ENCODE assay signal across 8 cellular contexts in genomic region chr13:100608906-100609305, GRCh38. TPM values are rescaled to one million over a fixed set of nuclear protein-coding genes. Genes with fewer than 3 reads are reported as not detected.
A peak's percentile ranks its signal among the peaks of the same experiment; 100 is the strongest.
DNase-seq lines count a peak whose midpoint lies in the region; ATAC-seq and TF ChIP-seq lines count a peak whose summit lies in the region.

No MANE protein-coding gene starts in this region.

- TF ChIP-seq CTCF in glutamatergic neuron (IDR thresholded peaks at IDR 0.05; ENCODE audit: partially characterized antibody, unreplicated experiment), result no peak

- no peaks in the 10 kb centered on the region for H3K27me3 Mint-ChIP-seq in glutamatergic neuron (ENCODE audit: unreplicated experiment)

- no peak overlapping the region for H3K4me3 Mint-ChIP-seq in glutamatergic neuron (ENCODE audit: unreplicated experiment)

- DNase-seq in NCI-H226 (peak; percentile 16), iris pigment epithelial cell (ENCODE audit: low read depth) (peak; percentile 62), mesenteric fat pad (ENCODE audit: low spot score) (no peak), glutamatergic neuron (no peak), NCI-H1694 treated with DMSO at 0.1 percent for 48 hours (lab: John Stamatoyannopoulos, UW) (no peak), inferior parietal cortex (ENCODE audit: extremely low spot score) (no peak)

- H3K36me3 Mint-ChIP-seq in glutamatergic neuron (ENCODE audit: unreplicated experiment), result peaks cover 5% of the 10 kb centered on the region

- H3K9me3 Mint-ChIP-seq in glutamatergic neuron (ENCODE audit: unreplicated experiment), result no peaks in the 10 kb centered on the region

- peaks cover 2% of the 10 kb centered on the region for H3K4me1 Mint-ChIP-seq in glutamatergic neuron (ENCODE audit: low read depth, unreplicated experiment)

- no peak overlapping the region for H3K27ac Mint-ChIP-seq in glutamatergic neuron (ENCODE audit: unreplicated experiment)

- ATAC-seq in GM18873 (IDR thresholded peaks at IDR 0.05; ENCODE audit: low FRiP score, unreplicated experiment), result peak; percentile 59
- peak; percentile 94 for ATAC-seq in HG02588 (IDR thresholded peaks at IDR 0.05; ENCODE audit: unreplicated experiment)

RNA-seq across cellular contexts. Expression of gene GGACT, which starts 20.3 kb away (rescaled TPM):
- total RNA-seq in mesenteric fat pad (3.9 TPM), glutamatergic neuron (ENCODE audit: unreplicated experiment) (5.2 TPM)

Comparison
In these comparisons a context has a peak if more than half of its experiments do, and no peak if none do; other contexts are left out.
1. DNase-seq: peak in NCI-H226 (single experiment) and iris pigment epithelial cell (single experiment); none in mesenteric fat pad (single experiment), glutamatergic neuron (single experiment), NCI-H1694 treated with DMSO at 0.1 percent for 48 hours (single experiment) and inferior parietal cortex (single experiment).